ENCODE assay signal across 14 cellular contexts in the genomic region with DNA sequence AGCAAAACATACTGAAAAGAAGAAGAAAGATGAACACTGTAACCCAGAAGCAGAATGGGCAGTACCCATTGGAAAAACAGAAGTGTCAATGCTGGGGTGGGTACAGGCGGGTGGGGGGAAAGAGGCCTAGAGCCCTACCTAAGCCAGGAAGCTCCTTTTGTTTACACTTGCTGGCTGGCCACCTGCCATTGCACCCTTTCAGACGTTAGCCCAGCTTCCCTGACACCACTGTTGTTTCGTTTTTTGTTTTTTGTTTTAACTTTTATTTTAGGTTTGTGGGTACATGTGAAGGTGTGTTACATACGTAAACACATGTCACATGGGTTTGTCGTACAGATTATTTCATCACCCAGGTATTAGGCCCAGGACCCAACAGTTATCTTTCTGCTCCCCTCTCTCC. TPM values are rescaled to one million over a fixed set of nuclear protein-coding genes. Genes with fewer than 3 reads are reported as not detected.
DNase-seq lines count a peak whose midpoint lies in the region; ATAC-seq and TF ChIP-seq lines count a peak whose summit lies in the region.
"Had no signal": no experiment of that assay in that cellular context is flagged by ENCODE, and none has a peak within 500 bp of the region (broad histone marks: within the 10 kb centered on the region; RNA-seq: fewer than 3 reads in every experiment).

No MANE protein-coding gene starts in this region.

- H3K4me1 ChIP-seq in MM.1S (ENCODE audit: low read length) (peaks cover 78% of the 10 kb centered on the region), PC-9 (replicated peaks; ENCODE audit: insufficient read depth) (peaks cover 82% of the 10 kb centered on the region), muscle layer of duodenum (ENCODE audit: control insufficient read depth in 1 of 2, insufficient read depth in 2 of 2, low read length in 2 of 2) (no peaks in the 10 kb centered on the region), foreskin keratinocyte (peaks cover 4% of the 10 kb centered on the region), Caco-2 (peaks cover 57% of the 10 kb centered on the region), Peyer's patch (peaks cover 0 to 24% (median 0%) of the 10 kb centered on the region in 4 donors)

- no peaks in the 10 kb centered on the region for H3K27me3 Mint-ChIP-seq in Caco-2 (ENCODE audit: insufficient read depth, unreplicated experiment)

- H3K4me3 Mint-ChIP-seq in Caco-2 (ENCODE audit: unreplicated experiment): no peak overlapping the region

- intact Hi-C loops in PC-9 (cut with micrococcal nuclease; ENCODE audit: unreplicated experiment) (loop anchor here (1.0 to 10.0 kb wide), 2 partner anchors 22 to 246 kb away; a partner anchor contains a TSS), Caco-2 (cut with micrococcal nuclease; ENCODE audit: unreplicated experiment) (no loop called here)

- peaks cover 59% of the 10 kb centered on the region for H3F3A ChIP-seq in MM.1S (ENCODE audit: insufficient read depth, low read length)
- peaks cover 57% of the 10 kb centered on the region for H3F3A ChIP-seq in PC-9 (ENCODE audit: insufficient read depth, low read depth)

- H3K9me3 ChIP-seq in MM.1S (replicated peaks; ENCODE audit: insufficient read depth, low read length): no peaks in the 10 kb centered on the region
- H3K9me3 ChIP-seq in PC-9 (ENCODE audit: insufficient read depth, low read depth): no peaks in the 10 kb centered on the region
- H3K9me3 ChIP-seq in muscle layer of duodenum (ENCODE audit: control insufficient read depth in 1 of 2, low read length in 2 of 2): no peaks in the 10 kb centered on the region
- no peaks in the 10 kb centered on the region for H3K9me3 ChIP-seq in Caco-2
- H3K9me3 ChIP-seq in Peyer's patch: no peaks in the 10 kb centered on the region
- H3K9me3 ChIP-seq: thoracic aorta had no signal

- H3K27ac ChIP-seq in MM.1S (ENCODE audit: low read length) (peak overlapping the region; percentile 100), PC-9 (no peak overlapping the region), muscle layer of duodenum (ENCODE audit: low read length) (peak overlapping the region; percentile 14), foreskin keratinocyte (no peak overlapping the region), Peyer's patch (no peak overlapping the region)
- H3K27ac ChIP-seq: thoracic aorta had no signal

- peaks cover 48% of the 10 kb centered on the region for H3K4me1 Mint-ChIP-seq in Caco-2 (ENCODE audit: low read depth, unreplicated experiment)

- H3K27me3 ChIP-seq in MM.1S (replicated peaks; ENCODE audit: insufficient read depth, low read length): no peaks in the 10 kb centered on the region
- no peaks in the 10 kb centered on the region for H3K27me3 ChIP-seq in PC-9 (ENCODE audit: insufficient read depth, low read depth)
- H3K27me3 ChIP-seq in muscle layer of duodenum (ENCODE audit: low read depth, low read length): no peaks in the 10 kb centered on the region
- H3K27me3 ChIP-seq in foreskin keratinocyte: no peaks in the 10 kb centered on the region
- no peaks in the 10 kb centered on the region for H3K27me3 ChIP-seq in Caco-2 (replicated peaks; ENCODE audit: control insufficient read depth, insufficient read depth, low read length)
- H3K27me3 ChIP-seq in Peyer's patch: no peaks in the 10 kb centered on the region

- TF ChIP-seq POLR2A in Peyer's patch (IDR thresholded peaks at IDR 0.05): no peak

- TF ChIP-seq CTCF in MM.1S (IDR thresholded peaks at IDR 0.05; ENCODE audit: low read length) (no peak), PC-9 (conservative IDR thresholded peaks at IDR 0.05) (no peak), foreskin keratinocyte (conservative IDR thresholded peaks at IDR 0.05) (no peak), Caco-2 (IDR thresholded peaks at IDR 0.05; ENCODE audit: insufficient read depth in 1 of 2, low read depth in 1 of 2, low read length in 1 of 2, severe bottlenecking in 1 of 2, unreplicated experiment in 1 of 2) (no peak), Peyer's patch (IDR thresholded peaks at IDR 0.05) (no peak)

- no peak for ATAC-seq in foreskin keratinocyte
- ATAC-seq: sciatic nerve had no signal

- POLR2A ChIA-PET in PC-9 (lab: Charles Lee; ENCODE audit: unreplicated experiment): interaction anchor here (0.5 to 0.6 kb wide), 2 partner anchors 19 to 55 kb away, joined by 3 to 5 read pairs; no protein-coding TSS in a partner anchor
- POLR2A ChIA-PET in Caco-2 (lab: Charles Lee): no interaction called here

- no peaks in the 10 kb centered on the region for H3K9me3 Mint-ChIP-seq in Caco-2 (ENCODE audit: unreplicated experiment)
- H3K9me3 Mint-ChIP-seq: activated T-helper 2 cell treated with anti-CD3 and anti-CD28 coated beads, Interferon-gamma antibody, Interleukin-2, Interleukin-4, amounts not matched to agents 10 μg/mL and 5 μg/mL and 100 μg/mL, durations not matched to agents 14 hours and 24 hours and 36 hours had no signal

- no TSS peak for BruUV-seq in PC-9 (replicated peaks; lab: Mats Ljungman, UMichigan)
- BruUV-seq in Caco-2 (replicated peaks; lab: Mats Ljungman, UMichigan): no TSS peak

- peaks cover 64% of the 10 kb centered on the region for H3K79me2 ChIP-seq in MM.1S (ENCODE audit: low read length)
- H3K79me2 ChIP-seq in PC-9 (ENCODE audit: low read depth): peaks cover 78% of the 10 kb centered on the region

- H2AFZ ChIP-seq in MM.1S (ENCODE audit: low read length) (no peak overlapping the region), PC-9 (no peak overlapping the region)

- peak; percentile 49 for DNase-seq in DMS53 treated with DMSO at 0.1 percent for 48 hours (lab: John Stamatoyannopoulos, UW; ENCODE audit: unreplicated experiment)
- peak; percentile 94 for DNase-seq in MM.1S
- no peak for DNase-seq in PC-9
- no peak for DNase-seq in foreskin keratinocyte
- DNase-seq in Caco-2: no peak
- no peak for DNase-seq in Peyer's patch
- DNase-seq: activated CD4-positive, alpha-beta T cell treated with anti-CD3 and anti-CD28 coated beads, Interleukin-2, amount 50 U/mL, for 48 hours; amniotic stem cell; mesenchymal stem cell; stimulated activated CD4-positive, alpha-beta T cell treated with anti-CD3 and anti-CD28 coated beads, Interleukin-2, amount 100 ng/mL, for 24 hours had no signal

- no peaks in the 10 kb centered on the region for H3K36me3 ChIP-seq in MM.1S (replicated peaks; ENCODE audit: insufficient read depth, low read length)
- no peaks in the 10 kb centered on the region for H3K36me3 ChIP-seq in PC-9 (ENCODE audit: low read depth)
- H3K36me3 ChIP-seq in muscle layer of duodenum (ENCODE audit: control insufficient read depth in 1 of 2, insufficient read depth in 2 of 2, low read length in 2 of 2): no peaks in the 10 kb centered on the region
- no peaks in the 10 kb centered on the region for H3K36me3 ChIP-seq in Caco-2 (ENCODE audit: control insufficient read depth, insufficient read depth, low read length)
- no peaks in the 10 kb centered on the region for H3K36me3 ChIP-seq in Peyer's patch
- H3K36me3 ChIP-seq: thoracic aorta had no signal

- H3K36me3 Mint-ChIP-seq in Caco-2 (ENCODE audit: insufficient read depth, unreplicated experiment): peaks cover 10% of the 10 kb centered on the region

- H3K27ac Mint-ChIP-seq in Caco-2 (ENCODE audit: unreplicated experiment): no peak overlapping the region
- H3K27ac Mint-ChIP-seq: activated T-helper 2 cell treated with anti-CD3 and anti-CD28 coated beads, Interferon-gamma antibody, Interleukin-2, Interleukin-4, amounts not matched to agents 10 μg/mL and 5 μg/mL and 100 μg/mL, durations not matched to agents 14 hours and 24 hours and 36 hours had no signal

- peak overlapping the region; percentile 7; the same call in 1 of the 2 replicates for H3K4me3 ChIP-seq in MM.1S (ENCODE audit: low read length)
- H3K4me3 ChIP-seq in PC-9: no peak overlapping the region
- no peak overlapping the region for H3K4me3 ChIP-seq in muscle layer of duodenum (ENCODE audit: low read depth in 1 of 2, low read length in 2 of 2)
- no peak overlapping the region for H3K4me3 ChIP-seq in Caco-2 (ENCODE audit: low read depth, low read length)
- no peak overlapping the region for H3K4me3 ChIP-seq in Peyer's patch
- H3K4me3 ChIP-seq: thoracic aorta had no signal

- H3K9me2 ChIP-seq in MM.1S (replicated peaks; ENCODE audit: insufficient read depth, low read length): no peaks in the 10 kb centered on the region
- no peaks in the 10 kb centered on the region for H3K9me2 ChIP-seq in PC-9 (ENCODE audit: insufficient read depth)

- peak overlapping the region; percentile 76 for H3K4me2 ChIP-seq in MM.1S (ENCODE audit: low read depth, low read length)
- H3K4me2 ChIP-seq in PC-9: peak overlapping the region; percentile 45; the same call in 1 of the 2 replicates

- H3K9ac ChIP-seq in MM.1S (ENCODE audit: low read length): peak overlapping the region; percentile 86

- no peaks in the 10 kb centered on the region for H4K20me1 ChIP-seq in MM.1S (ENCODE audit: insufficient read depth, low read length)
- no peaks in the 10 kb centered on the region for H4K20me1 ChIP-seq in PC-9 (ENCODE audit: insufficient read depth)

- CTCF ChIA-PET in PC-9 (lab: Charles Lee) (no interaction called here), Caco-2 (lab: Charles Lee) (no interaction called here)

RNA-seq across cellular contexts. Expression of a gene that starts 55.4 kb away (rescaled TPM):
- 26.9 and 28.3 TPM in 2 replicates for total RNA-seq in PC-9 (2021)
- 0.18 and 0.20 TPM in 2 replicates for total RNA-seq in foreskin keratinocyte
- polyA plus RNA-seq in foreskin keratinocyte: 0.08 and 0.26 TPM in 2 replicates
- total RNA-seq in Caco-2 (2022): 57.6 and 59.7 TPM in 2 replicates
- total RNA-seq in Peyer's patch: 100 to 1,000 TPM; 129 to 211 (median 176) TPM

Comparison
In these comparisons a context has a peak if more than half of its experiments do, and no peak if none do; other contexts are left out.
1. DNase-seq: peak in DMS53 treated with DMSO at 0.1 percent for 48 hours (single experiment) and MM.1S (single experiment); none in PC-9 (0 of 2), foreskin keratinocyte (0 of 2), Caco-2 (0 of 2) and Peyer's patch (0 of 3).
2. H3K27ac ChIP-seq: peak in MM.1S (single experiment) and muscle layer of duodenum (single experiment); none in PC-9 (single experiment), foreskin keratinocyte (single experiment) and Peyer's patch (0 of 4).
3. RNA of a gene that starts 55.4 kb away (total RNA-seq): 129 to 211 TPM in Peyer's patch, 57.6 to 59.7 TPM in Caco-2 and 26.9 to 28.3 TPM in PC-9; 0.18 to 0.20 TPM in foreskin keratinocyte; every median in the first group is over 10 times any median in the second.